Comparison of ENCODE assay signal across 1 cellular context in the genomic region with DNA sequence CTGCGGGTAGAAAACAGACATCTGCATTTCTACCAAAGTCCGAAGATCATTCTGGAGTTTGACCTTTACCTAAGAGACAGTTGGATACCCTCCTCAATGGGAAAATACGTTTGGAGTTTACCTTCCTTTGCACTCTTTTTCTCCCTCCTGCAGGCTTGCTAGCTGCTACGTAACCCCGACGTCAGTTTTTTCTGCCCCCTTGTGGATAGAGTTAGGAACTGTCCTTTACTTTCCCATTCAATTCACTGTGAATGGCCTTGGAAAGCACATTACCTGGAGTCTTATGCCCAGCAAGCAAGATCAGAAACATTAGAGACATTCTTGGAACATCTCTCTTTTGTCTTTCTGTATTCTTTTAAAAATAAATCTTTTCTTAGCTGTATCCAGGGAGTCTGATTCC.
TF ChIP-seq lines count a peak whose summit lies in the region.

No MANE protein-coding gene starts in this region.

TF ChIP-seq in GM23338, 12 proteins besides CTCF, POLR2A, EP300 and RAD21 (continued from another document):
- TF ChIP-seq, protein P1, sequence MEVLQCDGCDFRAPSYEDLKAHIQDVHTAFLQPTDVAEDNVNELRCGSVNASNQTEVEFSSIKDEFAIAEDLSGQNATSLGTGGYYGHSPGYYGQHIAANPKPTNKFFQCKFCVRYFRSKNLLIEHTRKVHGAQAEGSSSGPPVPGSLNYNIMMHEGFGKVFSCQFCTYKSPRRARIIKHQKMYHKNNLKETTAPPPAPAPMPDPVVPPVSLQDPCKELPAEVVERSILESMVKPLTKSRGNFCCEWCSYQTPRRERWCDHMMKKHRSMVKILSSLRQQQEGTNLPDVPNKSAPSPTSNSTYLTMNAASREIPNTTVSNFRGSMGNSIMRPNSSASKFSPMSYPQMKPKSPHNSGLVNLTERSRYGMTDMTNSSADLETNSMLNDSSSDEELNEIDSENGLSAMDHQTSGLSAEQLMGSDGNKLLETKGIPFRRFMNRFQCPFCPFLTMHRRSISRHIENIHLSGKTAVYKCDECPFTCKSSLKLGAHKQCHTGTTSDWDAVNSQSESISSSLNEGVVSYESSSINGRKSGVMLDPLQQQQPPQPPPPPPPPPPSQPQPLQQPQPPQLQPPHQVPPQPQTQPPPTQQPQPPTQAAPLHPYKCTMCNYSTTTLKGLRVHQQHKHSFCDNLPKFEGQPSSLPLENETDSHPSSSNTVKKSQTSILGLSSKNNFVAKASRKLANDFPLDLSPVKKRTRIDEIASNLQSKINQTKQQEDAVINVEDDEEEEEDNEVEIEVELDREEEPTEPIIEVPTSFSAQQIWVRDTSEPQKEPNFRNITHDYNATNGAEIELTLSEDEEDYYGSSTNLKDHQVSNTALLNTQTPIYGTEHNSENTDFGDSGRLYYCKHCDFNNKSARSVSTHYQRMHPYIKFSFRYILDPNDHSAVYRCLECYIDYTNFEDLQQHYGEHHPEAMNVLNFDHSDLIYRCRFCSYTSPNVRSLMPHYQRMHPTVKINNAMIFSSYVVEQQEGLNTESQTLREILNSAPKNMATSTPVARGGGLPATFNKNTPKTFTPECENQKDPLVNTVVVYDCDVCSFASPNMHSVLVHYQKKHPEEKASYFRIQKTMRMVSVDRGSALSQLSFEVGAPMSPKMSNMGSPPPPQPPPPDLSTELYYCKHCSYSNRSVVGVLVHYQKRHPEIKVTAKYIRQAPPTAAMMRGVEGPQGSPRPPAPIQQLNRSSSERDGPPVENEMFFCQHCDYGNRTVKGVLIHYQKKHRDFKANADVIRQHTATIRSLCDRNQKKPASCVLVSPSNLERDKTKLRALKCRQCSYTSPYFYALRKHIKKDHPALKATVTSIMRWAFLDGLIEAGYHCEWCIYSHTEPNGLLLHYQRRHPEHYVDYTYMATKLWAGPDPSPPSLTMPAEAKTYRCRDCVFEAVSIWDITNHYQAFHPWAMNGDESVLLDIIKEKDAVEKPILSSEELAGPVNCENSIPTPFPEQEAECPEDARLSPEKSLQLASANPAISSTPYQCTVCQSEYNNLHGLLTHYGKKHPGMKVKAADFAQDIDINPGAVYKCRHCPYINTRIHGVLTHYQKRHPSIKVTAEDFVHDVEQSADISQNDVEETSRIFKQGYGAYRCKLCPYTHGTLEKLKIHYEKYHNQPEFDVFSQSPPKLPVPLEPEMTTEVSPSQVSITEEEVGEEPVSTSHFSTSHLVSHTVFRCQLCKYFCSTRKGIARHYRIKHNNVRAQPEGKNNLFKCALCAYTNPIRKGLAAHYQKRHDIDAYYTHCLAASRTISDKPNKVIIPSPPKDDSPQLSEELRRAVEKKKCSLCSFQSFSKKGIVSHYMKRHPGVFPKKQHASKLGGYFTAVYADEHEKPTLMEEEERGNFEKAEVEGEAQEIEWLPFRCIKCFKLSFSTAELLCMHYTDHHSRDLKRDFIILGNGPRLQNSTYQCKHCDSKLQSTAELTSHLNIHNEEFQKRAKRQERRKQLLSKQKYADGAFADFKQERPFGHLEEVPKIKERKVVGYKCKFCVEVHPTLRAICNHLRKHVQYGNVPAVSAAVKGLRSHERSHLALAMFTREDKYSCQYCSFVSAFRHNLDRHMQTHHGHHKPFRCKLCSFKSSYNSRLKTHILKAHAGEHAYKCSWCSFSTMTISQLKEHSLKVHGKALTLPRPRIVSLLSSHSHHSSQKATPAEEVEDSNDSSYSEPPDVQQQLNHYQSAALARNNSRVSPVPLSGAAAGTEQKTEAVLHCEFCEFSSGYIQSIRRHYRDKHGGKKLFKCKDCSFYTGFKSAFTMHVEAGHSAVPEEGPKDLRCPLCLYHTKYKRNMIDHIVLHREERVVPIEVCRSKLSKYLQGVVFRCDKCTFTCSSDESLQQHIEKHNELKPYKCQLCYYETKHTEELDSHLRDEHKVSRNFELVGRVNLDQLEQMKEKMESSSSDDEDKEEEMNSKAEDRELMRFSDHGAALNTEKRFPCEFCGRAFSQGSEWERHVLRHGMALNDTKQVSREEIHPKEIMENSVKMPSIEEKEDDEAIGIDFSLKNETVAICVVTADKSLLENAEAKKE (CRISPR knock-in tag; IDR thresholded peaks at IDR 0.05) = no peak
